10 cellular contexts compared by ENCODE assay signal in genomic region chr20:32972181-32973076, GRCh38. TPM values are rescaled to one million over a fixed set of nuclear protein-coding genes. Genes with fewer than 3 reads are reported as not detected.
DNase-seq lines count a peak whose midpoint lies in the region; ATAC-seq and TF ChIP-seq lines count a peak whose summit lies in the region.
"Had no signal": no experiment of that assay in that cellular context is flagged by ENCODE, and none has a peak within 500 bp of the region (broad histone marks: within the 10 kb centered on the region; RNA-seq: fewer than 3 reads in every experiment).

No MANE protein-coding gene starts in this region.

- H3K9me3 Mint-ChIP-seq in naive thymus-derived CD8-positive, alpha-beta T cell = peaks cover 0 to 16% (median 2%) of the 10 kb centered on the region in 9 donors
- H3K9me3 Mint-ChIP-seq in nephron progenitor cell = peaks cover 8% of the 10 kb centered on the region

- peaks cover 0 to 10% (median 5%) of the 10 kb centered on the region in 3 donors for H3K36me3 Mint-ChIP-seq in naive thymus-derived CD8-positive, alpha-beta T cell
- no peaks in the 10 kb centered on the region for H3K36me3 Mint-ChIP-seq in nephron progenitor cell (ENCODE audit: low read depth)

- H3K4me1 Mint-ChIP-seq in naive thymus-derived CD8-positive, alpha-beta T cell = peaks cover 10 to 49% (median 26%) of the 10 kb centered on the region in 4 donors
- H3K4me1 Mint-ChIP-seq in nephron progenitor cell = peaks cover 34% of the 10 kb centered on the region

- H3K27ac Mint-ChIP-seq in naive thymus-derived CD8-positive, alpha-beta T cell = no peak overlapping the region
- no peak overlapping the region for H3K27ac Mint-ChIP-seq in nephron progenitor cell

- H3K27me3 Mint-ChIP-seq in naive thymus-derived CD8-positive, alpha-beta T cell = no peaks in the 10 kb centered on the region
- peaks cover 4% of the 10 kb centered on the region for H3K27me3 Mint-ChIP-seq in nephron progenitor cell (ENCODE audit: low read depth, poor library complexity)

- peak; percentile 71 for ATAC-seq in GM18519 (IDR thresholded peaks at IDR 0.05; ENCODE audit: low FRiP score, unreplicated experiment)
- peak; percentile 83 for ATAC-seq in HG02885 (IDR thresholded peaks at IDR 0.05; ENCODE audit: poor library complexity, unreplicated experiment)
- peak; percentile 83 to 86 for ATAC-seq in naive thymus-derived CD8-positive, alpha-beta T cell

- H3K4me3 Mint-ChIP-seq in naive thymus-derived CD8-positive, alpha-beta T cell = no peak overlapping the region
- H3K4me3 Mint-ChIP-seq in nephron progenitor cell = no peak overlapping the region

- DNase-seq in SIG-M5 treated with dmso at 0.1 percent for 504 hours (lab: John Stamatoyannopoulos, UW; ENCODE audit: unreplicated experiment) (peak; percentile 81), SHP77 (lab: John Stamatoyannopoulos, UW) (no peak), NCI-H446 treated with DMSO at 0.1 percent for 48 hours (lab: John Stamatoyannopoulos, UW) (no peak), nephron progenitor cell (no peak)
- DNase-seq in activated gamma-delta T cell treated with anti-CD3 and anti-CD28 coated beads, Interleukin-2, amount 50 U/mL, for 16 hours (ENCODE audit: low read depth) = peak; percentile 77
- DNase-seq in naive thymus-derived CD8-positive, alpha-beta T cell = peak; percentile 62 to 96 (median 91)
- DNase-seq: left cardiac atrium had no signal

- POLR2A ChIA-PET in naive thymus-derived CD8-positive, alpha-beta T cell (lab: Charles Lee) = interaction anchor here (0.6 to 3.1 kb wide), 10 partner anchors 12 to 153 kb away, joined by 3 to 19 read pairs (median 4); no protein-coding TSS in a partner anchor

- TF ChIP-seq CTCF in nephron progenitor cell (IDR thresholded peaks at IDR 0.05) = no peak

RNA-seq across cellular contexts. Expression of gene SUN5, which starts 31.8 kb away (rescaled TPM):
- total RNA-seq in naive thymus-derived CD8-positive, alpha-beta T cell = not detected
- not detected for polyA plus RNA-seq in naive thymus-derived CD8-positive, alpha-beta T cell
- total RNA-seq: left cardiac atrium, LHCN-M2 had no signal

RNA-seq across cellular contexts. Expression of gene BPIFB2, which starts 35.1 kb away (rescaled TPM):
- total RNA-seq in naive thymus-derived CD8-positive, alpha-beta T cell = not detected
- polyA plus RNA-seq in naive thymus-derived CD8-positive, alpha-beta T cell = not detected
- total RNA-seq: left cardiac atrium, LHCN-M2 had no signal

RNA-seq across cellular contexts. Expression of gene BPIFB6, which starts 59.0 kb away (rescaled TPM):
- not detected for total RNA-seq in naive thymus-derived CD8-positive, alpha-beta T cell
- polyA plus RNA-seq in naive thymus-derived CD8-positive, alpha-beta T cell = not detected
- total RNA-seq: left cardiac atrium, LHCN-M2 had no signal

Comparison
In these comparisons a context has a peak if more than half of its experiments do, and no peak if none do; other contexts are left out.
1. DNase-seq: peak in SIG-M5 treated with dmso at 0.1 percent for 504 hours (single experiment), activated gamma-delta T cell treated with anti-CD3 and anti-CD28 coated beads, Interleukin-2, amount 50 U/mL, for 16 hours (single experiment) and naive thymus-derived CD8-positive, alpha-beta T cell (10 of 10); none in SHP77 (0 of 2), NCI-H446 treated with DMSO at 0.1 percent for 48 hours (single experiment) and nephron progenitor cell (single experiment).
2. Peak in every context shown above with its lines, with median percentiles within 50 percentile points of each other: ATAC-seq.